36 cellular contexts compared by ENCODE assay signal in genomic region chr11:127490896-127491295, GRCh38.
"Had no signal": no experiment of that assay in that cellular context is flagged by ENCODE, and none has a peak within 500 bp of the region (broad histone marks: within the 10 kb centered on the region; RNA-seq: fewer than 3 reads in every experiment).

No MANE protein-coding gene starts in this region.

- H3K4me1 Mint-ChIP-seq: activated B cell treated with CpG ODN at 0.5 μM for 24 hours; activated CD4-positive, alpha-beta T cell treated with anti-CD3 and anti-CD28 coated beads, Interleukin-2, amount 10 ng/mL, durations not matched to agents 24 days and 14 days; activated naive CD8-positive, alpha-beta T cell treated with anti-CD3 and anti-CD28 coated beads for 36 hours; activated T-helper 17 cell treated with anti-CD3 and anti-CD28 coated beads, Interleukin-2, amount 50 U/mL, for 72 hours had no signal

- H3K4me1 ChIP-seq: adrenal gland, body of pancreas, breast epithelium had no signal

- ATAC-seq: activated CD8-positive, alpha-beta T cell treated with anti-CD3 and anti-CD28 coated beads for 36 hours; activated naive CD4-positive, alpha-beta T cell treated with anti-CD3 and anti-CD28 coated beads, Interleukin-2, amount 50 U/mL, for 72 hours; activated T-cell treated with anti-CD3 and anti-CD28 coated beads, Interleukin-2, amount 50 U/mL, for 4 hours; activated T-cell treated with anti-CD3 and anti-CD28 coated beads, Interleukin-2, amount 50 U/mL, for 72 hours; activated T-helper 17 cell treated with anti-CD3 and anti-CD28 coated beads, Interleukin-2, amount 50 U/mL, for 72 hours; body of pancreas had no signal

- H3K36me3 ChIP-seq: adrenal gland, brain microvascular endothelial cell, breast epithelium had no signal

- H3K4me3 Mint-ChIP-seq: activated B cell treated with CpG ODN at 0.5 μM for 24 hours; activated CD4-positive, alpha-beta memory T cell treated with anti-CD3 and anti-CD28 coated beads for 36 hours; activated CD4-positive, alpha-beta T cell treated with anti-CD3 and anti-CD28 coated beads, Interleukin-2, amount 10 ng/mL, durations not matched to agents 24 days and 14 days; activated CD8-positive, alpha-beta T cell treated with anti-CD3 and anti-CD28 coated beads for 36 hours; activated naive CD4-positive, alpha-beta T cell treated with anti-CD3 and anti-CD28 coated beads for 36 hours; activated naive CD8-positive, alpha-beta T cell treated with anti-CD3 and anti-CD28 coated beads for 36 hours; activated T-cell treated with anti-CD3 and anti-CD28 coated beads, Interleukin-2, amount 50 U/mL, for 4 hours; activated T-cell treated with anti-CD3 and anti-CD28 coated beads, Interleukin-2, amount 50 U/mL, for 72 hours; activated T-helper 1 cell treated with anti-CD3 and anti-CD28 coated beads, Interleukin-12 subunit alpha, Interleukin-12 subunit beta, Interleukin-2, Interleukin-4 antibody, amounts not matched to agents 30 ng/mL and 10 ng/mL and 1 ng/mL, durations not matched to agents 14 hours and 24 hours and 36 hours; activated T-helper 17 cell treated with anti-CD3 and anti-CD28 coated beads, Interleukin-2, amount 50 U/mL, for 72 hours; T-helper 1 cell treated with Interleukin-12 subunit alpha and Interleukin-12 subunit beta and Interleukin-4 antibody, amounts not matched to agents 30 μg/mL and 1 μg/mL, for 36 hours; T-helper 2 cell treated with Interferon-gamma antibody and Interleukin-4, amounts not matched to agents 5 μg/mL and 100 μg/mL, for 36 hours had no signal

- H3K27ac ChIP-seq: adrenal gland, body of pancreas, brain microvascular endothelial cell, breast epithelium, VCaP had no signal

- H3K27me3 ChIP-seq: adrenal gland, body of pancreas, brain microvascular endothelial cell, breast epithelium had no signal

- H3K9me3 Mint-ChIP-seq: activated CD4-positive, alpha-beta T cell treated with anti-CD3 and anti-CD28 coated beads, Interleukin-2, amount 10 ng/mL, durations not matched to agents 24 days and 14 days; activated T-helper 1 cell treated with anti-CD3 and anti-CD28 coated beads, Interleukin-12 subunit alpha, Interleukin-12 subunit beta, Interleukin-2, Interleukin-4 antibody, amounts not matched to agents 30 ng/mL and 10 ng/mL and 1 ng/mL, durations not matched to agents 14 hours and 24 hours and 36 hours had no signal

- DNase-seq: activated B cell treated with CpG ODN at 0.5 μM for 24 hours; activated CD4-positive, alpha-beta memory T cell treated with anti-CD3 and anti-CD28 coated beads for 36 hours; activated CD4-positive, alpha-beta T cell treated with anti-CD3 and anti-CD28 coated beads for 4 hours; activated CD4-positive, alpha-beta T cell treated with anti-CD3 and anti-CD28 coated beads, Interleukin-2, amount 10 ng/mL, durations not matched to agents 24 days and 14 days; activated CD4-positive, alpha-beta T cell treated with anti-CD3 and anti-CD28 coated beads, Interleukin-2, amount 50 U/mL, for 1 hour; activated CD4-positive, alpha-beta T cell treated with anti-CD3 and anti-CD28 coated beads, Interleukin-2, amount 50 U/mL, for 4 hours; activated CD4-positive, CD25-positive, alpha-beta regulatory T cell treated with anti-CD3 and anti-CD28 coated beads, Interleukin-2, amount 50 U/mL, for 72 hours; activated CD8-positive, alpha-beta memory T cell treated with anti-CD3 and anti-CD28 coated beads, Interleukin-2, amount 50 U/mL, for 4 hours; activated CD8-positive, alpha-beta T cell treated with anti-CD3 and anti-CD28 coated beads for 36 hours; activated effector memory CD4-positive, alpha-beta T cell treated with anti-CD3 and anti-CD28 coated beads, Interleukin-2, amount 50 U/mL, for 16 hours; activated gamma-delta T cell treated with Interleukin-2 at 50 U/mL for 16 hours; activated naive CD4-positive, alpha-beta T cell; activated naive CD4-positive, alpha-beta T cell treated with anti-CD3 and anti-CD28 coated beads for 36 hours; activated naive CD4-positive, alpha-beta T cell treated with anti-CD3 and anti-CD28 coated beads, Interleukin-2, amount 50 U/mL, for 16 hours; activated naive CD8-positive, alpha-beta T cell treated with anti-CD3 and anti-CD28 coated beads for 36 hours; activated T-cell treated with anti-CD3 and anti-CD28 coated beads for 4 hours; activated T-cell treated with anti-CD3 and anti-CD28 coated beads, Interleukin-2, amount 50 U/mL, for 1 hour; activated T-cell treated with anti-CD3 and anti-CD28 coated beads, Interleukin-2, amount 50 U/mL, for 4 hours; activated T-cell treated with anti-CD3 and anti-CD28 coated beads, Interleukin-2, amount 50 U/mL, for 72 hours; adrenal gland; amniotic stem cell; aorta; body of pancreas; brain microvascular endothelial cell; central memory CD4-positive, alpha-beta T cell; SW 1271; T-helper 1 cell; T-helper 2 cell; T-helper 9 cell had no signal

- H3K4me3 ChIP-seq: adrenal gland, body of pancreas, breast epithelium had no signal

- H3K36me3 Mint-ChIP-seq: activated CD4-positive, alpha-beta memory T cell treated with anti-CD3 and anti-CD28 coated beads for 36 hours; activated naive CD8-positive, alpha-beta T cell treated with anti-CD3 and anti-CD28 coated beads for 36 hours had no signal

- H3K27ac Mint-ChIP-seq: activated B cell treated with CpG ODN at 0.5 μM for 24 hours; activated CD4-positive, alpha-beta memory T cell treated with anti-CD3 and anti-CD28 coated beads for 36 hours; activated CD4-positive, alpha-beta T cell treated with anti-CD3 and anti-CD28 coated beads, Interleukin-2, amount 10 ng/mL, durations not matched to agents 24 days and 14 days; activated CD8-positive, alpha-beta T cell treated with anti-CD3 and anti-CD28 coated beads for 36 hours; activated naive CD4-positive, alpha-beta T cell treated with anti-CD3 and anti-CD28 coated beads for 36 hours; activated naive CD4-positive, alpha-beta T cell treated with anti-CD3 and anti-CD28 coated beads, Interleukin-2, amount 50 U/mL, for 72 hours; activated naive CD8-positive, alpha-beta T cell treated with anti-CD3 and anti-CD28 coated beads for 36 hours; activated T-cell treated with anti-CD3 and anti-CD28 coated beads, Interleukin-2, amount 50 U/mL, for 72 hours; activated T-helper 1 cell treated with anti-CD3 and anti-CD28 coated beads, Interleukin-12 subunit alpha, Interleukin-12 subunit beta, Interleukin-2, Interleukin-4 antibody, amounts not matched to agents 30 ng/mL and 10 ng/mL and 1 ng/mL, durations not matched to agents 14 hours and 24 hours and 36 hours; activated T-helper 17 cell treated with anti-CD3 and anti-CD28 coated beads, Interleukin-2, amount 50 U/mL, for 72 hours; T-helper 1 cell treated with Interleukin-12 subunit alpha and Interleukin-12 subunit beta and Interleukin-4 antibody, amounts not matched to agents 30 μg/mL and 1 μg/mL, for 36 hours; T-helper 2 cell treated with Interferon-gamma antibody and Interleukin-4, amounts not matched to agents 5 μg/mL and 100 μg/mL, for 36 hours had no signal

- H3K27me3 Mint-ChIP-seq: activated B cell treated with CpG ODN at 0.5 μM for 24 hours; activated CD4-positive, alpha-beta memory T cell treated with anti-CD3 and anti-CD28 coated beads for 36 hours; activated CD4-positive, alpha-beta T cell treated with anti-CD3 and anti-CD28 coated beads, Interleukin-2, amount 10 ng/mL, durations not matched to agents 24 days and 14 days; activated CD8-positive, alpha-beta T cell treated with anti-CD3 and anti-CD28 coated beads for 36 hours; activated T-helper 17 cell treated with anti-CD3 and anti-CD28 coated beads, Interleukin-2, amount 50 U/mL, for 72 hours had no signal

- H3K9me3 ChIP-seq: adrenal gland had no signal
